8 cellular contexts compared by ENCODE assay signal in genomic region chr3:10594915-10595314, GRCh38.
DNase-seq lines count a peak whose midpoint lies in the region; ATAC-seq, FAIRE-seq and TF ChIP-seq lines count a peak whose summit lies in the region.

No MANE protein-coding gene starts in this region.

- no peaks in the 10 kb centered on the region for H3K36me3 ChIP-seq in H7 (replicated peaks; ENCODE audit: control insufficient read depth, insufficient read depth, low read length)
- no peaks in the 10 kb centered on the region for H3K36me3 ChIP-seq in PC-3 (ENCODE audit: low read depth, low read length)
- H3K36me3 ChIP-seq in liver (ENCODE audit: control insufficient read depth in 4 of 4, insufficient read depth in 3 of 4, low read depth in 1 of 4, low read length in 3 of 4) = no peaks in the 10 kb centered on the region

- peak; percentile 9 for FAIRE-seq in urothelium cell line (lab: Jason Lieb, UNC)

- H3K27me3 ChIP-seq in H7 (ENCODE audit: control insufficient read depth, insufficient read depth, low read length) = no peaks in the 10 kb centered on the region
- H3K27me3 ChIP-seq in PC-3 (ENCODE audit: low read length) = peaks cover 49% of the 10 kb centered on the region
- H3K27me3 ChIP-seq in liver (ENCODE audit: control insufficient read depth in 4 of 4, insufficient read depth in 4 of 4, low read length in 3 of 4) = no peaks in the 10 kb centered on the region

- ATAC-seq in PC-3 = peak; percentile 64; the same call in 1 of the 2 replicates
- no peak for ATAC-seq in HG03460 (IDR thresholded peaks at IDR 0.05; ENCODE audit: unreplicated experiment)
- ATAC-seq in HG02588 (IDR thresholded peaks at IDR 0.05; ENCODE audit: unreplicated experiment) = no peak
- ATAC-seq in GM19023 (IDR thresholded peaks at IDR 0.05; ENCODE audit: unreplicated experiment) = no peak

- no peaks in the 10 kb centered on the region for H4K20me1 ChIP-seq in PC-3 (ENCODE audit: low read length)

- H3K79me2 ChIP-seq in PC-3 (ENCODE audit: low read length) = no peaks in the 10 kb centered on the region

- no peak overlapping the region for H3K27ac ChIP-seq in PC-3 (ENCODE audit: low read length)
- no peak overlapping the region for H3K27ac ChIP-seq in liver (ENCODE audit: low read depth in 1 of 2, low read length in 2 of 2)

- no peak for TF ChIP-seq CTCF in PC-3 (conservative IDR thresholded peaks at IDR 0.05; ENCODE audit: low read depth, low read length)
- no peak for TF ChIP-seq CTCF in astrocyte of the cerebellum (IDR thresholded peaks at IDR 0.05; ENCODE audit: low read depth, low read length, missing control alignments)
- TF ChIP-seq CTCF in liver (IDR thresholded peaks at IDR 0.05; ENCODE audit: low read depth, low read length, missing input control) = no peak

- no peaks in the 10 kb centered on the region for H3K9me2 ChIP-seq in PC-3 (replicated peaks; ENCODE audit: low read length)

- H3K4me3 ChIP-seq in H7 (ENCODE audit: insufficient read depth, low read depth, low read length) (no peak overlapping the region), PC-3 (ENCODE audit: low read length) (no peak overlapping the region), astrocyte of the cerebellum (ENCODE audit: low read depth, low read length) (no peak overlapping the region), liver (ENCODE audit: low read depth in 1 of 3, low read length in 3 of 3) (no peak overlapping the region)

- no peak overlapping the region for H2AFZ ChIP-seq in PC-3 (ENCODE audit: low read length)

- in situ Hi-C loops in astrocyte of the cerebellum (cut with HindIII; ENCODE audit: low sequenced_read_pairs) = no loop called here

- no peaks in the 10 kb centered on the region for H3F3A ChIP-seq in PC-3 (ENCODE audit: low read length, unreplicated experiment)

- TF ChIP-seq RAD21 in liver (IDR thresholded peaks at IDR 0.05) = no peak

- no TSS peak for BruUV-seq in PC-3 (replicated peaks; lab: Mats Ljungman, UMichigan)

- H3K9me3 ChIP-seq in PC-3 (ENCODE audit: low read length) (no peaks in the 10 kb centered on the region), liver (ENCODE audit: control insufficient read depth in 4 of 4, low read length in 3 of 4) (no peaks in the 10 kb centered on the region)

- H3K4me1 ChIP-seq in PC-3 (ENCODE audit: insufficient read depth, low read length) (no peaks in the 10 kb centered on the region), liver (ENCODE audit: control insufficient read depth in 4 of 4, insufficient read depth in 4 of 4, low read length in 3 of 4) (peaks cover 5 to 13% (median 10%) of the 10 kb centered on the region in 4 donors)

- H3K4me2 ChIP-seq in PC-3 (ENCODE audit: low read length) = no peak overlapping the region

- WGBS in liver = 34% methylated on average over 8 of the region's 8 CpGs

- intact Hi-C loops in PC-3 (cut with micrococcal nuclease) = no loop called here

- no peak overlapping the region for H3K9ac ChIP-seq in PC-3 (ENCODE audit: low read length)
- H3K9ac ChIP-seq in liver (ENCODE audit: low read depth in 1 of 2, low read length in 2 of 2) = no peak overlapping the region

- POLR2A ChIA-PET in PC-3 (lab: Charles Lee; ENCODE audit: unreplicated experiment) = no interaction called here

- CTCF ChIA-PET in PC-3 (lab: Charles Lee) = no interaction called here

- DNase-seq in H7 (peak; percentile 96), PC-3 (peak; percentile 70), astrocyte of the cerebellum (ENCODE audit: low read depth) (peak; percentile 65), urothelium cell line (ENCODE audit: low spot score) (peak; percentile 87)

TF ChIP-seq in liver, 16 proteins besides CTCF, POLR2A, EP300 and RAD21:
- no peak for TF ChIP-seq GABPA (IDR thresholded peaks at IDR 0.05 in 1 of 2, conservative IDR thresholded peaks at IDR 0.05 in 1 of 2)
- peak; percentile 99 for TF ChIP-seq REST (IDR thresholded peaks at IDR 0.05)
